8 cellular contexts compared by ENCODE assay signal in genomic region chr15:67064607-67065530, GRCh38. TPM values are rescaled to one million over a fixed set of nuclear protein-coding genes. Genes with fewer than 3 reads are reported as not detected.
DNase-seq lines count a peak whose midpoint lies in the region; ATAC-seq, FAIRE-seq and TF ChIP-seq lines count a peak whose summit lies in the region.

No MANE protein-coding gene starts in this region.

- H2AFZ ChIP-seq in GM23338 (no peak overlapping the region), OCI-LY3 (ENCODE audit: low read depth, low read length) (peak overlapping the region; percentile 78), GM12878 (ENCODE audit: control insufficient read depth, low read depth, low read length) (peak overlapping the region; percentile 66)

- POLR2A ChIA-PET in GM12878 (lab: Charles Lee) = interaction anchor here (1.4 to 7.6 kb wide), 3 partner anchors 17 to 36 kb away, joined by 5 to 69 read pairs (median 8); no protein-coding TSS in a partner anchor

- peaks cover 5% of the 10 kb centered on the region for H3F3A ChIP-seq in GM23338 (replicated peaks; ENCODE audit: low read depth)

- CTCF ChIA-PET in GM12878 (lab: Yijun Ruan, JAX) = interaction anchor here (1.6 kb wide), 1 partner anchor 117 kb away, joined by 4 read pairs; no protein-coding TSS in a partner anchor

- no peak for TF ChIP-seq EP300 in GM12878 (IDR thresholded peaks at IDR 0.05; ENCODE audit: borderline replicate concordance in 1 of 2, control insufficient read depth in 1 of 2, low read depth in 2 of 2, low read length in 2 of 2)

- RAD21 ChIA-PET in GM12878 (lab: Charles Lee; ENCODE audit: unreplicated experiment) = interaction anchor here (0.7 to 8.4 kb wide), 7 partner anchors 17 to 534 kb away, joined by 3 to 215 read pairs (median 5); no protein-coding TSS in a partner anchor

- H3K9me3 Mint-ChIP-seq in GM23338 = no peaks in the 10 kb centered on the region; the same call in 2 of the 3 replicates

- no peak for TF ChIP-seq POLR2A in GM12878 (IDR thresholded peaks at IDR 0.05; ENCODE audit: low read depth, low read length)

- H3K27me3 ChIP-seq in GM23338 (ENCODE audit: insufficient read depth) = peaks cover 72% of the 10 kb centered on the region
- peaks cover 39% of the 10 kb centered on the region for H3K27me3 ChIP-seq in OCI-LY3 (ENCODE audit: low read depth, low read length)
- no peaks in the 10 kb centered on the region for H3K27me3 ChIP-seq in GM12878 (replicated peaks in 1 of 2; ENCODE audit: control insufficient read depth in 2 of 2, insufficient read depth in 2 of 2, low read length in 1 of 2)

- H3K36me3 ChIP-seq in ES-I3 (ENCODE audit: insufficient read depth, low read length) = no peaks in the 10 kb centered on the region
- no peaks in the 10 kb centered on the region for H3K36me3 ChIP-seq in GM23338 (ENCODE audit: insufficient read depth)
- no peaks in the 10 kb centered on the region for H3K36me3 ChIP-seq in OCI-LY3 (replicated peaks; ENCODE audit: low read depth, low read length)
- 0 out of 4 replicates have a peak, but pooled peaks cover 0 to 6% of the 10 kb centered on the region in 2 experiments for H3K36me3 ChIP-seq in GM12878 (ENCODE audit: control insufficient read depth in 2 of 2, insufficient read depth in 2 of 2, low read length in 1 of 2)

- peaks cover 38% of the 10 kb centered on the region for H3K4me1 Mint-ChIP-seq in GM23338

- H3K4me1 ChIP-seq in ES-I3 (ENCODE audit: insufficient read depth, low read length) (peaks cover 21% of the 10 kb centered on the region), GM23338 (ENCODE audit: insufficient read depth) (peaks cover 30% of the 10 kb centered on the region), OCI-LY3 (ENCODE audit: low read length) (peaks cover 26% of the 10 kb centered on the region), GM12878 (ENCODE audit: control insufficient read depth, insufficient read depth, low read length) (peaks cover 19% of the 10 kb centered on the region)

- no peaks in the 10 kb centered on the region for H3K36me3 Mint-ChIP-seq in GM23338 (ENCODE audit: low read depth)

- peaks cover 36% of the 10 kb centered on the region for H3K79me2 ChIP-seq in GM23338 (replicated peaks; ENCODE audit: insufficient read depth)
- peaks cover 34% of the 10 kb centered on the region for H3K79me2 ChIP-seq in OCI-LY3 (ENCODE audit: low read length)
- H3K79me2 ChIP-seq in GM12878 (ENCODE audit: control insufficient read depth, insufficient read depth, low read length) = peaks cover 39% of the 10 kb centered on the region

- ATAC-seq in GM23338 (peak; percentile 37), GM12878 (peak; percentile 56; the same call in 2 of the 3 replicates)

- SMC1A ChIA-PET in GM12878 (lab: Charles Lee; ENCODE audit: uncharacterized antibody, unreplicated experiment) = interaction anchor here (1.0 to 9.8 kb wide), 6 partner anchors 17 to 96 kb away, joined by 3 to 67 read pairs (median 5); no protein-coding TSS in a partner anchor

- peaks cover 59% of the 10 kb centered on the region for H3K27me3 Mint-ChIP-seq in GM23338 (ENCODE audit: insufficient read depth, low read depth, poor library complexity)

- peak overlapping the region; percentile 74 for H3K4me3 Mint-ChIP-seq in GM23338

- intact Hi-C loops in GM12878 (cut with micrococcal nuclease; ENCODE audit: unreplicated experiment) = loop anchor here (2.0 to 5.0 kb wide), 3 partner anchors 36 to 237 kb away; no protein-coding TSS in a partner anchor

- 15% methylated on average over 36 of the region's 75 CpGs for WGBS in GM12878 (ENCODE audit: insufficient coverage, insufficient replicate concordance, low lambda C conversion rate, missing lambda C conversion rate)

- peak overlapping the region; percentile 76 for H3K4me2 ChIP-seq in GM23338
- H3K4me2 ChIP-seq in OCI-LY3 (ENCODE audit: low read length) = peak overlapping the region; percentile 100
- H3K4me2 ChIP-seq in GM12878 (ENCODE audit: control insufficient read depth, insufficient read depth) = peak overlapping the region; percentile 89

- in situ Hi-C loops in GM12878 (cut with MboI) = no loop called here

- DNase-seq in GM23338 (ENCODE audit: low spot score) (peak; percentile 81), GM12878 (ENCODE audit: low read depth, low spot score) (no peak), iris pigment epithelial cell (ENCODE audit: low read depth) (peak; percentile 81), HPDE6-E6E7 (ENCODE audit: extremely low spot score) (no peak), Ammon's horn (ENCODE audit: low spot score) (no peak)
- peak; percentile 53 for DNase-seq in stimulated activated CD8-positive, alpha-beta memory T cell treated with anti-CD3 and anti-CD28 coated beads, Interleukin-4, amount 100 ng/mL, for 48 hours

- no peak for TF ChIP-seq RAD21 in GM12878 (IDR thresholded peaks at IDR 0.05; ENCODE audit: insufficient read depth, low read depth, low read length)

- H3K9ac ChIP-seq in ES-I3 (ENCODE audit: low read depth, low read length) = peak overlapping the region; percentile 83
- H3K9ac ChIP-seq in OCI-LY3 (ENCODE audit: low read length) = peak overlapping the region; percentile 96
- peak overlapping the region; percentile 61; the same call in 1 of the 2 replicates for H3K9ac ChIP-seq in GM12878 (ENCODE audit: control insufficient read depth, insufficient read depth, low read length)

- H3K9me3 ChIP-seq in ES-I3 (ENCODE audit: control insufficient read depth, insufficient read depth, low read length) = no peaks in the 10 kb centered on the region
- H3K9me3 ChIP-seq in OCI-LY3 (ENCODE audit: insufficient read depth, low read length) = no peaks in the 10 kb centered on the region
- no peaks in the 10 kb centered on the region for H3K9me3 ChIP-seq in GM12878 (replicated peaks; ENCODE audit: control insufficient read depth, insufficient read depth, low read length)

- H4K20me1 ChIP-seq in GM23338 (replicated peaks; ENCODE audit: insufficient read depth) (peaks cover 6% of the 10 kb centered on the region), OCI-LY3 (ENCODE audit: insufficient read depth, low read length) (peaks cover 27% of the 10 kb centered on the region), GM12878 (ENCODE audit: control insufficient read depth, insufficient read depth) (no peaks in the 10 kb centered on the region)

- no peaks in the 10 kb centered on the region for H3K9me2 ChIP-seq in GM23338 (ENCODE audit: insufficient read depth)

- H3K27ac ChIP-seq in GM23338 (ENCODE audit: low read depth) (peak overlapping the region; percentile 12), OCI-LY3 (ENCODE audit: low read length) (peak overlapping the region; percentile 10; the same call in 1 of the 2 replicates), GM12878 (ENCODE audit: control insufficient read depth, insufficient read depth) (0 out of 2 replicates have a peak overlapping the region, but pooled peaks have one; percentile 18)

- no peak for FAIRE-seq in GM12878 (lab: Jason Lieb, UNC)

- BruUV-seq in GM12878 (replicated peaks; lab: Mats Ljungman, UMichigan) = TSS peak; percentile 68

- TF ChIP-seq CTCF in GM23338 (conservative IDR thresholded peaks at IDR 0.05; ENCODE audit: low read depth in 2 of 2) = 0 out of 4 replicates have a peak, but pooled peaks have one; percentile 10 to 12
- TF ChIP-seq CTCF in OCI-LY3 (IDR thresholded peaks at IDR 0.05; ENCODE audit: low read depth, low read length) = peak; percentile 23; the same call in 1 of the 2 replicates
- no peak for TF ChIP-seq CTCF in GM12878 (IDR thresholded peaks at IDR 0.05 in 2 of 3, conservative IDR thresholded peaks at IDR 0.05 in 1 of 3; ENCODE audit: control insufficient read depth in 2 of 3, extremely low read depth in 1 of 3, insufficient read depth in 1 of 3, low read depth in 3 of 3, low read length in 3 of 3)

- H3K27ac Mint-ChIP-seq in GM23338 = peak overlapping the region; percentile 5; the same call in 1 of the 2 replicates

- peak overlapping the region; percentile 93 for H3K4me3 ChIP-seq in GM23338
- peak overlapping the region; percentile 97 for H3K4me3 ChIP-seq in OCI-LY3 (ENCODE audit: low read length)
- H3K4me3 ChIP-seq in GM12878 = peak overlapping the region; percentile 62; the same call in 1 of the 2 replicates

TF ChIP-seq in GM23338, 12 proteins besides CTCF, POLR2A, EP300 and RAD21:
- peak; percentile 11 for TF ChIP-seq POLR2AphosphoS5 (IDR thresholded peaks at IDR 0.05; ENCODE audit: low read depth)
- TF ChIP-seq ZNF114 (CRISPR knock-in tag; IDR thresholded peaks at IDR 0.05) = no peak

TF ChIP-seq in GM12878, 131 proteins besides CTCF, POLR2A, EP300 and RAD21 (continues in another document):
- TF ChIP-seq BACH1 (IDR thresholded peaks at IDR 0.05; ENCODE audit: borderline replicate concordance) (peak; percentile 24; the same call in 1 of the 2 replicates), EGR1 (IDR thresholded peaks at IDR 0.05; ENCODE audit: borderline replicate concordance in 1 of 2, low read depth in 2 of 2, low read length in 2 of 2) (peak in 1 of 2 experiments; percentile 83; a peak in 2 of 3 replicates)

RNA-seq across cellular contexts. Expression of gene SMAD3, which starts 0.5 kb away (rescaled TPM):
- total RNA-seq in GM23338 (2014; rRNA removed; shearing (Covaris generic)) = 9.0 and 11.6 TPM in 2 replicates
- polyA plus RNA-seq in GM23338 (2016; fragmentation: Nextera tagmentation; extraction: Ambion mirVana) = 3.4 and 4.9 TPM in 2 replicates
- total RNA-seq in GM12878 (2013; cell fraction: nucleolus; rRNA removed) = 119 and 128 TPM in 2 replicates
- 12.2 and 15.6 TPM in 2 replicates for total RNA-seq in GM12878 (2014; rRNA removed)
- total RNA-seq in GM12878 (2014; rRNA removed; fragmentation: Illumina TruSeq; extraction: Trizol) = 11.7 and 13.3 TPM in 2 replicates
- total RNA-seq in GM12878 (2021) = 39.9 and 40.0 TPM in 2 replicates
- 17.0 TPM for polyA plus RNA-seq in GM12878 (2011; ENCODE audit: low read depth)
- 15.0 and 28.2 TPM in 2 replicates for polyA plus RNA-seq in GM12878 (2011; rRNA removed)
- 21.5 and 22.5 TPM in 2 replicates for polyA plus RNA-seq in GM12878 (2011; cell fraction: cytosol; rRNA removed)
- 85.6 and 92.9 TPM in 2 replicates for polyA plus RNA-seq in GM12878 (2011; cell fraction: nucleus; rRNA removed)
- polyA plus RNA-seq in GM12878 (2012) = 41.6 and 42.7 TPM in 2 replicates
- polyA plus RNA-seq in GM12878 (2014; fragmentation: Illumina TruSeq; extraction: Trizol) = 31.9 and 43.2 TPM in 2 replicates
- polyA plus RNA-seq in GM12878 (2014; fragmentation: Nextera tagmentation; extraction: Ambion mirVana) = 1 to 10 TPM; 5.6 to 6.6 TPM
- 22.4 and 27.7 TPM in 2 replicates for polyA plus RNA-seq in GM12878 (2014; rRNA removed)
- polyA plus RNA-seq in GM12878 (2016; fragmentation: Nextera tagmentation; extraction: Ambion mirVana) = 10 to 100 TPM in 1 of 2 experiments, 1 to 10 TPM in 1; 8.0 to 18.7 TPM
- 23.3 and 26.4 TPM in 2 replicates for polyA minus RNA-seq in GM12878 (2011; rRNA and poly(A)+ RNA removed)
- polyA minus RNA-seq in GM12878 (2011; cell fraction: cytosol; rRNA and poly(A)+ RNA removed) = 11.1 and 14.3 TPM in 2 replicates
- polyA minus RNA-seq in GM12878 (2011; cell fraction: nucleus; rRNA and poly(A)+ RNA removed) = 17.3 and 26.6 TPM in 2 replicates

Comparison
In these comparisons a context has a peak if more than half of its experiments do, and no peak if none do; other contexts are left out.
1. DNase-seq: peak in GM23338 (single experiment), iris pigment epithelial cell (single experiment) and stimulated activated CD8-positive, alpha-beta memory T cell treated with anti-CD3 and anti-CD28 coated beads, Interleukin-4, amount 100 ng/mL, for 48 hours (single experiment); none in GM12878 (single experiment), HPDE6-E6E7 (single experiment) and Ammon's horn (single experiment).
2. CTCF ChIP-seq: peak in GM23338 (2 of 2) and OCI-LY3 (single experiment); none in GM12878 (0 of 3).
3. Peak in every context shown above with its lines, with median percentiles within 50 percentile points of each other: H3K9ac ChIP-seq, H3K27ac ChIP-seq, H3K4me2 ChIP-seq and H3K4me3 ChIP-seq.